Comparison of ENCODE assay signal across 1 cellular context in genomic region chr14:23402296-23403138, GRCh38.
TF ChIP-seq lines count a peak whose summit lies in the region.

No MANE protein-coding gene starts in this region.

TF ChIP-seq in HepG2, 621 proteins besides CTCF, POLR2A, EP300 and RAD21:
- TF ChIP-seq ZNF503 (CRISPR knock-in tag; IDR thresholded peaks at IDR 0.05) (no peak), DZIP1 (CRISPR knock-in tag; IDR thresholded peaks at IDR 0.05) (peak; percentile 79; the same call in 1 of the 2 replicates), MNT (IDR thresholded peaks at IDR 0.05) (no peak), MAX (IDR thresholded peaks at IDR 0.05) (no peak), ZNF550 (CRISPR knock-in tag; IDR thresholded peaks at IDR 0.05; ENCODE audit: borderline replicate concordance) (0 out of 2 replicates have a peak, but pooled peaks have one; percentile 54), NR2F2 (IDR thresholded peaks at IDR 0.05; ENCODE audit: borderline replicate concordance, low read depth) (no peak), ZNF280B (CRISPR knock-in tag; IDR thresholded peaks at IDR 0.05; ENCODE audit: borderline replicate concordance) (peak; percentile 68; the same call in 1 of the 2 replicates), ZNF446 (CRISPR knock-in tag; IDR thresholded peaks at IDR 0.05) (0 out of 2 replicates have a peak, but pooled peaks have one; percentile 43), ZNF207 (IDR thresholded peaks at IDR 0.05; ENCODE audit: borderline replicate concordance) (no peak), BATF2 (CRISPR knock-in tag; IDR thresholded peaks at IDR 0.05) (peak; percentile 62; the same call in 1 of the 2 replicates), ZBTB40 (IDR thresholded peaks at IDR 0.05) (no peak), ZBTB40 (CRISPR knock-in tag; IDR thresholded peaks at IDR 0.05) (peak; percentile 55; the same call in 1 of the 2 replicates), FOXK2 (IDR thresholded peaks at IDR 0.05) (peak; percentile 35; the same call in 1 of the 2 replicates), JUNB (CRISPR knock-in tag; IDR thresholded peaks at IDR 0.05; ENCODE audit: borderline replicate concordance) (peak; percentile 38; the same call in 1 of the 2 replicates), IKZF1 (IDR thresholded peaks at IDR 0.05) (no peak), DNMT3B (CRISPR knock-in tag; conservative IDR thresholded peaks at IDR 0.05) (no peak), GATAD2A (CRISPR knock-in tag; IDR thresholded peaks at IDR 0.05) (no peak), CBX2 (IDR thresholded peaks at IDR 0.05; ENCODE audit: low read depth, low read length) (no peak), CBX2 (CRISPR knock-in tag; IDR thresholded peaks at IDR 0.05; ENCODE audit: low read depth) (no peak), CENPX (CRISPR knock-in tag; IDR thresholded peaks at IDR 0.05) (no peak), EEA1 (CRISPR knock-in tag; IDR thresholded peaks at IDR 0.05; ENCODE audit: borderline replicate concordance) (0 out of 2 replicates have a peak, but pooled peaks have one; percentile 34), NRL (CRISPR knock-in tag; IDR thresholded peaks at IDR 0.05; ENCODE audit: borderline replicate concordance) (0 out of 2 replicates have a peak, but pooled peaks have one; percentile 54), ZNF737 (CRISPR knock-in tag; IDR thresholded peaks at IDR 0.05; ENCODE audit: borderline replicate concordance) (no peak), SIN3A (IDR thresholded peaks at IDR 0.05; ENCODE audit: borderline replicate concordance, low read depth, low read length) (no peak), FOXA1 (IDR thresholded peaks at IDR 0.05) (peak; percentile 48; the same call in 1 of the 2 replicates), FOXA1 (CRISPR knock-in tag; IDR thresholded peaks at IDR 0.05) (no peak), MTA1 (CRISPR knock-in tag; IDR thresholded peaks at IDR 0.05; ENCODE audit: borderline replicate concordance) (peak; percentile 37; the same call in 1 of the 2 replicates), ZNF83 (CRISPR knock-in tag; IDR thresholded peaks at IDR 0.05; ENCODE audit: borderline replicate concordance) (no peak), ZNF362 (CRISPR knock-in tag; IDR thresholded peaks at IDR 0.05; ENCODE audit: borderline replicate concordance) (no peak), ZNF780A (CRISPR knock-in tag; IDR thresholded peaks at IDR 0.05) (0 out of 2 replicates have a peak, but pooled peaks have one; percentile 30), ZNF24 (IDR thresholded peaks at IDR 0.05) (no peak), PCBP2 (optimal IDR thresholded peaks at IDR 0.05; ENCODE audit: low read depth, low read length, poor library complexity, severe bottlenecking) (peak; percentile 81), ZNF333 (CRISPR knock-in tag; IDR thresholded peaks at IDR 0.05; ENCODE audit: borderline replicate concordance) (no peak)
